ENCODE assay signal across 16 cellular contexts in genomic region chr18:7307586-7307985, GRCh38.
DNase-seq lines count a peak whose midpoint lies in the region; ATAC-seq lines count a peak whose summit lies in the region.
"Had no signal": no experiment of that assay in that cellular context is flagged by ENCODE, and none has a peak within 500 bp of the region (broad histone marks: within the 10 kb centered on the region; RNA-seq: fewer than 3 reads in every experiment).

No MANE protein-coding gene starts in this region.

- H3K9ac ChIP-seq in muscle layer of colon (ENCODE audit: low read length) (no peak overlapping the region), rectal smooth muscle tissue (ENCODE audit: low read length) (no peak overlapping the region)
- H3K9ac ChIP-seq: BLaER1 had no signal

- ATAC-seq in Right ventricle myocardium superior (ENCODE audit: poor library complexity) = peak; percentile 38
- no peak for ATAC-seq in left cardiac atrium
- ATAC-seq in GM21367 (IDR thresholded peaks at IDR 0.05; ENCODE audit: unreplicated experiment) = no peak
- ATAC-seq: HCT116 had no signal

- H3K9me3 ChIP-seq in muscle layer of colon (ENCODE audit: low read length) = no peaks in the 10 kb centered on the region
- H3K9me3 ChIP-seq: BLaER1, Caco-2 had no signal

- H3K4me1 ChIP-seq in muscle layer of colon (ENCODE audit: insufficient read depth, low read length) = peaks cover 22% of the 10 kb centered on the region
- H3K4me1 ChIP-seq in rectal smooth muscle tissue (ENCODE audit: control insufficient read depth, insufficient read depth, low read length) = peaks cover 15% of the 10 kb centered on the region
- H3K4me1 ChIP-seq: BLaER1, Caco-2 had no signal

- intact Hi-C loops in Right ventricle myocardium superior (cut with DNase I) (no loop called here), left cardiac atrium (cut with DNase I) (no loop called here)

- DNase-seq in Right ventricle myocardium superior = no peak
- no peak for DNase-seq in left cardiac atrium
- no peak for DNase-seq in DMS114 treated with DMSO at 0.1 percent for 48 hours (lab: John Stamatoyannopoulos, UW; ENCODE audit: unreplicated experiment)
- DNase-seq in NCI-H2107 (lab: John Stamatoyannopoulos, UW) = no peak
- DNase-seq: 8988T; AML-193; Caco-2; CD8-positive, alpha-beta memory T cell; DMS53; GF-D8 had no signal

- no peaks in the 10 kb centered on the region for H3K27me3 ChIP-seq in muscle layer of colon (ENCODE audit: control insufficient read depth in 1 of 2, insufficient read depth in 2 of 2, low read length in 2 of 2)
- H3K27me3 ChIP-seq in rectal smooth muscle tissue (ENCODE audit: control insufficient read depth, insufficient read depth, low read length) = no peaks in the 10 kb centered on the region
- H3K27me3 ChIP-seq: BLaER1 had no signal

- H3K4me3 ChIP-seq in muscle layer of colon (ENCODE audit: low read depth in 1 of 2, low read length in 2 of 2) (no peak overlapping the region), rectal smooth muscle tissue (ENCODE audit: low read length) (no peak overlapping the region)
- H3K4me3 ChIP-seq: BLaER1 had no signal

- H3K27ac ChIP-seq in muscle layer of colon (ENCODE audit: low read depth, low read length) = peak overlapping the region; percentile 65
- H3K27ac ChIP-seq in rectal smooth muscle tissue (ENCODE audit: low read depth, low read length) = peak overlapping the region; percentile 73
- H3K27ac ChIP-seq: BLaER1, HL-60 had no signal

- H3K36me3 ChIP-seq in muscle layer of colon (ENCODE audit: insufficient read depth, low read length) (no peaks in the 10 kb centered on the region), rectal smooth muscle tissue (ENCODE audit: control insufficient read depth, insufficient read depth, low read length) (no peaks in the 10 kb centered on the region)
- H3K36me3 ChIP-seq: BLaER1 had no signal
